17 cellular contexts compared by ENCODE assay signal in genomic region chr2:183022711-183023110, GRCh38. TPM values are rescaled to one million over a fixed set of nuclear protein-coding genes. Genes with fewer than 3 reads are reported as not detected.
A peak's percentile ranks its signal among the peaks of the same experiment; 100 is the strongest.
DNase-seq lines count a peak whose midpoint lies in the region; ATAC-seq and TF ChIP-seq lines count a peak whose summit lies in the region.
"Had no signal": no experiment of that assay in that cellular context is flagged by ENCODE, and none has a peak within 500 bp of the region (broad histone marks: within the 10 kb centered on the region; RNA-seq: fewer than 3 reads in every experiment).

No MANE protein-coding gene starts in this region.

- no peak for TF ChIP-seq POLR2A in upper lobe of left lung (IDR thresholded peaks at IDR 0.05)

- intact Hi-C loops in A673 (cut with micrococcal nuclease; ENCODE audit: unreplicated experiment) (no loop called here), Calu3 (cut with micrococcal nuclease; ENCODE audit: unreplicated experiment) (no loop called here)

- H3K27me3 Mint-ChIP-seq in Calu3 (ENCODE audit: unreplicated experiment) (no peaks in the 10 kb centered on the region), endodermal cell (ENCODE audit: insufficient read depth) (no peaks in the 10 kb centered on the region)
- H3K27me3 Mint-ChIP-seq: CD4-positive, alpha-beta T cell had no signal

- H3K4me1 Mint-ChIP-seq in Calu3 (ENCODE audit: low read depth, unreplicated experiment): peaks cover 17% of the 10 kb centered on the region
- H3K4me1 Mint-ChIP-seq in endodermal cell: no peaks in the 10 kb centered on the region
- H3K4me1 Mint-ChIP-seq: IgD-negative memory B cell had no signal

- WGBS in endodermal cell (ENCODE audit: insufficient coverage in 1 of 2, insufficient read length in 1 of 2), 2 experiments: 96 to 100% methylated on average over 1 to 3 of the region's 3 CpGs
- 91 to 94% methylated on average over 3 of the region's 3 CpGs for WGBS in upper lobe of left lung, 2 donors

- H3K27me3 ChIP-seq in A673 (replicated peaks; ENCODE audit: insufficient read depth, low read depth, low read length, poor library complexity): no peaks in the 10 kb centered on the region
- H3K27me3 ChIP-seq in endodermal cell (ENCODE audit: control insufficient read depth, insufficient read depth, low read length, poor library complexity, severe bottlenecking): no peaks in the 10 kb centered on the region
- no peaks in the 10 kb centered on the region for H3K27me3 ChIP-seq in right atrium auricular region
- H3K27me3 ChIP-seq in upper lobe of left lung: no peaks in the 10 kb centered on the region

- no peak overlapping the region for H3K9ac ChIP-seq in endodermal cell (ENCODE audit: extremely low read depth, low read length, poor library complexity, severe bottlenecking)

- peak overlapping the region; percentile 64 for H3K27ac Mint-ChIP-seq in Calu3 (ENCODE audit: unreplicated experiment)
- H3K27ac Mint-ChIP-seq in endodermal cell: peak overlapping the region; percentile 52
- H3K27ac Mint-ChIP-seq: CD4-positive, alpha-beta T cell; GM23338; H9; IgD-negative memory B cell had no signal

- H3K9me3 Mint-ChIP-seq in Calu3 (ENCODE audit: low read depth, unreplicated experiment) (no peaks in the 10 kb centered on the region), endodermal cell (peaks cover 4% of the 10 kb centered on the region)
- H3K9me3 Mint-ChIP-seq: CD4-positive, alpha-beta T cell had no signal

- H3K27ac ChIP-seq in A673 (ENCODE audit: low read depth, low read length, poor library complexity, severe bottlenecking): peak overlapping the region; percentile 20
- H3K27ac ChIP-seq in endodermal cell (ENCODE audit: low read depth, low read length): no peak overlapping the region
- peak overlapping the region; percentile 24 to 68 for H3K27ac ChIP-seq in right atrium auricular region
- H3K27ac ChIP-seq in upper lobe of left lung: no peak overlapping the region
- H3K27ac ChIP-seq: C4-2B had no signal

- H3K4me1 ChIP-seq in A673 (ENCODE audit: insufficient read depth, low read length, poor library complexity, severe bottlenecking): peaks cover 25% of the 10 kb centered on the region
- no peaks in the 10 kb centered on the region for H3K4me1 ChIP-seq in endodermal cell (ENCODE audit: control insufficient read depth, insufficient read depth, low read length)
- peaks cover 0 to 44% of the 10 kb centered on the region in 2 donors for H3K4me1 ChIP-seq in right atrium auricular region
- H3K4me1 ChIP-seq in upper lobe of left lung: peaks cover 4 to 13% (median 10%) of the 10 kb centered on the region in 4 donors

- H3K4me3 ChIP-seq in A673 (ENCODE audit: low read depth, low read length, poor library complexity, severe bottlenecking) (no peak overlapping the region), endodermal cell (ENCODE audit: low read length) (no peak overlapping the region), right atrium auricular region (no peak overlapping the region), upper lobe of left lung (no peak overlapping the region)
- H3K4me3 ChIP-seq: GM23338 had no signal

- DNase-seq in A673 (ENCODE audit: low spot score) (no peak), Calu3 (no peak), endodermal cell (no peak), right atrium auricular region (ENCODE audit: low spot score) (no peak), upper lobe of left lung (no peak), NCI-H2227 (lab: John Stamatoyannopoulos, UW; ENCODE audit: unreplicated experiment) (no peak), hepatic stellate cell (ENCODE audit: low spot score) (no peak)
- DNase-seq: AML-193; Caco-2; CD4-positive, alpha-beta T cell; DMS153; DMS79; GDM1; H9 had no signal

- BruUV-seq in A673 (replicated peaks; lab: Mats Ljungman, UMichigan) (no TSS peak), Calu3 (replicated peaks; lab: Mats Ljungman, UMichigan) (no TSS peak)

- POLR2A ChIA-PET in A673 (lab: Charles Lee; ENCODE audit: low non-redundant PET): no interaction called here

- H3K36me3 Mint-ChIP-seq in Calu3 (ENCODE audit: insufficient read depth, unreplicated experiment) (peaks cover 16% of the 10 kb centered on the region), endodermal cell (ENCODE audit: low read depth) (peaks cover 52% of the 10 kb centered on the region)
- H3K36me3 Mint-ChIP-seq: IgD-negative memory B cell had no signal

- no peak for TF ChIP-seq CTCF in A673 (conservative IDR thresholded peaks at IDR 0.05; ENCODE audit: low read depth, low read length)
- no peak for TF ChIP-seq CTCF in Calu3 (IDR thresholded peaks at IDR 0.05; ENCODE audit: unreplicated experiment)
- TF ChIP-seq CTCF in endodermal cell (conservative IDR thresholded peaks at IDR 0.05): no peak
- TF ChIP-seq CTCF in right atrium auricular region (IDR thresholded peaks at IDR 0.05): no peak
- TF ChIP-seq CTCF in upper lobe of left lung (IDR thresholded peaks at IDR 0.05): no peak

- H3K9me3 ChIP-seq in A673 (ENCODE audit: low read depth, low read length, poor library complexity, severe bottlenecking) (no peaks in the 10 kb centered on the region), endodermal cell (ENCODE audit: control insufficient read depth, low read length) (peaks cover 8% of the 10 kb centered on the region), right atrium auricular region (no peaks in the 10 kb centered on the region), upper lobe of left lung (no peaks in the 10 kb centered on the region)
- H3K9me3 ChIP-seq: Caco-2 had no signal

- CTCF ChIA-PET in A673 (lab: Charles Lee): no interaction called here
- CTCF ChIA-PET in Calu3 (lab: Charles Lee): no interaction called here

- no peak overlapping the region for H3K4me3 Mint-ChIP-seq in Calu3 (ENCODE audit: low read depth, unreplicated experiment)
- H3K4me3 Mint-ChIP-seq in endodermal cell: no peak overlapping the region
- H3K4me3 Mint-ChIP-seq: CD4-positive, alpha-beta T cell; GM23338; H9; IgD-negative memory B cell had no signal

- H3K36me3 ChIP-seq in A673 (ENCODE audit: insufficient read depth, low read length, poor library complexity, severe bottlenecking) (peaks cover 49% of the 10 kb centered on the region), endodermal cell (ENCODE audit: control insufficient read depth, insufficient read depth, low read length) (peaks cover 63% of the 10 kb centered on the region), right atrium auricular region (peaks cover 5% of the 10 kb centered on the region), upper lobe of left lung (peaks cover 0 to 23% (median 1%) of the 10 kb centered on the region in 4 donors)

- no peak for ATAC-seq in upper lobe of left lung (ENCODE audit: low FRiP score in 2 of 2)
- ATAC-seq: GM23338 had no signal

- TF ChIP-seq EP300 in upper lobe of left lung (IDR thresholded peaks at IDR 0.05): no peak

RNA-seq across cellular contexts. Expression of gene NCKAP1, which starts 15.5 kb away (rescaled TPM):
- total RNA-seq in A673 (2021) (153 and 177 TPM in 2 replicates), Calu3 (2022) (143 and 157 TPM in 2 replicates), endodermal cell (100 to 1,000 TPM; 128 to 136 TPM), right atrium auricular region (100 to 1,000 TPM; 107 to 113 TPM), upper lobe of left lung (100 to 1,000 TPM in 2 of 6 donors, 10 to 100 TPM in 4; 34.2 to 129 (median 83.9) TPM)
- polyA plus RNA-seq in endodermal cell (2013, experiment 1 of 2): 125 TPM
- polyA plus RNA-seq in endodermal cell (2013, experiment 2 of 2): 118 TPM

RNA-seq across cellular contexts. Expression of gene DUSP19, which starts 55.8 kb away (rescaled TPM):
- total RNA-seq in A673 (2021) (5.2 and 6.4 TPM in 2 replicates), Calu3 (2022) (1.6 and 2.7 TPM in 2 replicates), endodermal cell (1 to 10 TPM; 1.7 TPM), right atrium auricular region (10 to 100 TPM in 1 of 2 donors, 1 to 10 TPM in 1; 5.5 to 15.3 TPM), upper lobe of left lung (1 to 10 TPM in 5 of 6 donors, under 1 TPM in 1; 1.00 to 3.5 (median 1.5) TPM)
- 1.2 TPM for polyA plus RNA-seq in endodermal cell (2013, experiment 1 of 2)
- 1.6 TPM for polyA plus RNA-seq in endodermal cell (2013, experiment 2 of 2)

Comparison
In these comparisons a context has a peak if more than half of its experiments do, and no peak if none do; other contexts are left out.
1. H3K27ac ChIP-seq: peak in A673 (single experiment) and right atrium auricular region (2 of 2); none in endodermal cell (single experiment) and upper lobe of left lung (0 of 4).